Comparison of ENCODE assay signal across 33 cellular contexts in the genomic region with DNA sequence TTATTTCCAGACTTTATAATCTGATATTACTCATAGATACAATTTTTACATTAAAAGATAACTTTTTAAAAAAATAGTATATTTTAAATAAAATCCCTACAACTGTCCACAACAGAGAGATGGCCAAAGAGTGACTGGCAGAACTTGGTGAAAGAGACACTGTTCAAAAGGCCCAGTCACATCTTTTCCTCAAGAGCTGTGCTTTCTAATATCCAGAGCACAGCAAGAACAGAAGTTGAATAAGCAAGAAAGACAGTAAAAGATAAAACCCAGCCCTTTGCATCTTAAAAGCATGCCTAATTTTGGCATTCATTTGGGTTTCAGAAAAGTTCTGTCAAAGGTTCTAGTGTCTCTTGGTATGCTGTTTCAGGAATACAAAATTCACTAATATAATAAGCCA.
"Had no signal": no experiment of that assay in that cellular context is flagged by ENCODE, and none has a peak within 500 bp of the region (broad histone marks: within the 10 kb centered on the region; RNA-seq: fewer than 3 reads in every experiment).

No MANE protein-coding gene starts in this region.

- ATAC-seq: effector memory CD8-positive, alpha-beta T cell; foreskin keratinocyte; gastrocnemius medialis; T-helper 17 cell had no signal

- H3K27me3 ChIP-seq: brain microvascular endothelial cell, esophagus muscularis mucosa, foreskin keratinocyte, gastrocnemius medialis had no signal

- DNase-seq: activated B cell treated with CpG ODN at 0.5 μM for 24 hours; activated CD4-positive, alpha-beta memory T cell treated with anti-CD3 and anti-CD28 coated beads, Interleukin-2, amount 10 ng/mL, durations not matched to agents 7 days and 5 days; activated CD4-positive, alpha-beta T cell treated with anti-CD3 and anti-CD28 coated beads, Interleukin-2, amount 10 ng/mL, durations not matched to agents 24 days and 14 days; activated CD4-positive, alpha-beta T cell treated with anti-CD3 and anti-CD28 coated beads, Interleukin-2, amount 50 U/mL, for 4 hours; activated CD8-positive, alpha-beta memory T cell treated with anti-CD3 and anti-CD28 coated beads, Interleukin-2, amount 50 U/mL, for 48 hours; activated effector memory CD4-positive, alpha-beta T cell treated with Interleukin-2 at 50 U/mL for 16 hours; activated gamma-delta T cell treated with Interleukin-2 at 50 U/mL for 16 hours; activated naive CD4-positive, alpha-beta T cell treated with anti-CD3 and anti-CD28 coated beads, Interleukin-2, amount 50 U/mL, for 16 hours; activated naive CD4-positive, alpha-beta T cell treated with Interleukin-2 at 50 U/mL for 16 hours; activated T-cell treated with anti-CD3 and anti-CD28 coated beads for 4 hours; activated T-cell treated with anti-CD3 and anti-CD28 coated beads, Interleukin-2, amount 50 U/mL, for 24 hours; activated T-cell treated with anti-CD3 and anti-CD28 coated beads, Interleukin-2, amount 50 U/mL, for 72 hours; amniotic stem cell; anterior cingulate cortex; brain microvascular endothelial cell; caudate nucleus; cortex of kidney; dermis blood vessel endothelial cell; effector CD4-positive, alpha-beta T cell; effector memory CD8-positive, alpha-beta T cell; erythroblast; foreskin keratinocyte; gastrocnemius medialis; glutamatergic neuron; T-helper 1 cell; T-helper 17 cell; T1000; WERI-Rb-1 had no signal

- H3K36me3 ChIP-seq: brain microvascular endothelial cell, esophagus muscularis mucosa, gastrocnemius medialis, WERI-Rb-1 had no signal

- H3K27ac Mint-ChIP-seq: activated B cell treated with CpG ODN at 0.5 μM for 24 hours; activated CD4-positive, alpha-beta memory T cell treated with anti-CD3 and anti-CD28 coated beads, Interleukin-2, amount 10 ng/mL, durations not matched to agents 7 days and 5 days; activated CD4-positive, alpha-beta T cell treated with anti-CD3 and anti-CD28 coated beads, Interleukin-2, amount 10 ng/mL, durations not matched to agents 24 days and 14 days; activated naive CD8-positive, alpha-beta T cell; activated T-cell treated with anti-CD3 and anti-CD28 coated beads, Interleukin-2, amount 50 U/mL, for 24 hours; activated T-cell treated with anti-CD3 and anti-CD28 coated beads, Interleukin-2, amount 50 U/mL, for 72 hours; effector memory CD8-positive, alpha-beta T cell; T-helper 17 cell; T-helper 2 cell treated with Interferon-gamma antibody and Interleukin-4, amounts not matched to agents 5 μg/mL and 100 μg/mL, for 36 hours had no signal

- H3K4me3 ChIP-seq: esophagus muscularis mucosa had no signal

- FAIRE-seq: astrocyte, colon had no signal

- H3K27me3 Mint-ChIP-seq: activated B cell treated with CpG ODN at 0.5 μM for 24 hours; activated CD4-positive, alpha-beta memory T cell treated with anti-CD3 and anti-CD28 coated beads, Interleukin-2, amount 10 ng/mL, durations not matched to agents 7 days and 5 days; activated CD4-positive, alpha-beta T cell treated with anti-CD3 and anti-CD28 coated beads, Interleukin-2, amount 10 ng/mL, durations not matched to agents 24 days and 14 days; activated naive CD8-positive, alpha-beta T cell; activated T-cell treated with anti-CD3 and anti-CD28 coated beads, Interleukin-2, amount 50 U/mL, for 24 hours; effector memory CD8-positive, alpha-beta T cell; T-helper 17 cell had no signal

- H3K9me3 Mint-ChIP-seq: activated T-cell treated with anti-CD3 and anti-CD28 coated beads, Interleukin-2, amount 50 U/mL, for 72 hours; effector memory CD8-positive, alpha-beta T cell; T-helper 2 cell treated with Interferon-gamma antibody and Interleukin-4, amounts not matched to agents 5 μg/mL and 100 μg/mL, for 36 hours had no signal

- H3K27ac ChIP-seq: brain microvascular endothelial cell, esophagus muscularis mucosa, foreskin keratinocyte, WERI-Rb-1 had no signal

- H3K4me3 Mint-ChIP-seq: activated B cell treated with CpG ODN at 0.5 μM for 24 hours; activated CD4-positive, alpha-beta memory T cell treated with anti-CD3 and anti-CD28 coated beads, Interleukin-2, amount 10 ng/mL, durations not matched to agents 7 days and 5 days; activated CD4-positive, alpha-beta T cell treated with anti-CD3 and anti-CD28 coated beads, Interleukin-2, amount 10 ng/mL, durations not matched to agents 24 days and 14 days; activated naive CD8-positive, alpha-beta T cell; activated T-cell treated with anti-CD3 and anti-CD28 coated beads, Interleukin-2, amount 50 U/mL, for 24 hours; T-helper 17 cell; T-helper 2 cell treated with Interferon-gamma antibody and Interleukin-4, amounts not matched to agents 5 μg/mL and 100 μg/mL, for 36 hours had no signal

- H3K9me3 ChIP-seq: esophagus muscularis mucosa, gastrocnemius medialis had no signal
